In the genomic region with DNA sequence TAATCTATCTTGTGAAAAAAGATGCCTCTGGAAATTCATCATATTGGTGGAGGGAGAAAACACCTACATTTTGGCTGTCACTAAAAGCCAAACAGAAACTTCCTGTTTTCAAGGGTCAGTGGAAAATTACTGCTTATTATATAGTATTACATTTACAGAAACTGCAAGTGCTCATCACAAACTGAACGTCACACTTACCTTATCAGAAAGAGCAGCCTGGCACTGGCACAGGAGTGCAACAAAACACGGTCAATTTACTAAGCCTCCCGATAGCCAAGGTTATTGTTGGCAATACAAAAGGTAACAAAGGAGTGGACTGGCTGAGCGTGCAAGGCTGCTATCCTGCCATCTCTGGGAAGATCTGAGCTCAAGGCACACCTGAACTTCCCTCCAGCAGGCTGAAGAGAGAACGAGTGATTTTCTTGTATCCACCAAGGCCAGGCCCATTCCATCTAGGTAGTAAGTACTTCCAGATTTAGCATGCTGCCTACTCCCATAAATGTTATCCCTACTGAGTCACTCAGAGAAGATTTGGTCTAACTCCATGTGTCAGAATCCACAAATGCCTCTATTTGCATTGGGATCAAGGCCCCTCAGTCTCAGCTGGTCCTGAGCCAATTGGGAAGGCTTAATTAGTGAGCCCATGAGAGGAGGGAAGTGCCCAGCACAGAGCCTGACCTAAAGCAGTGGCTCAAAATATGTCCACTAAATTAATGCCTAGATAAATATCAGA, we compare ENCODE assay signal across 14 cellular contexts.
DNase-seq lines count a peak whose midpoint lies in the region; ATAC-seq and TF ChIP-seq lines count a peak whose summit lies in the region.
"Had no signal": no experiment of that assay in that cellular context is flagged by ENCODE, and none has a peak within 500 bp of the region (broad histone marks: within the 10 kb centered on the region; RNA-seq: fewer than 3 reads in every experiment).

No MANE protein-coding gene starts in this region.

- no peak overlapping the region for H3K23ac ChIP-seq in mesendoderm (ENCODE audit: low read length)

- H3K27ac Mint-ChIP-seq in WTC11: 0 out of 2 replicates have a peak overlapping the region, but pooled peaks have one; percentile 46
- H3K27ac Mint-ChIP-seq: activated CD4-positive, alpha-beta memory T cell treated with anti-CD3 and anti-CD28 coated beads for 36 hours; activated naive CD8-positive, alpha-beta T cell had no signal

- H3K4ac ChIP-seq in mesendoderm (ENCODE audit: low read depth, low read length): peak overlapping the region; percentile 20

- H2AK5ac ChIP-seq in mesendoderm (ENCODE audit: low read length): no peak overlapping the region

- no peaks in the 10 kb centered on the region for H3K79me2 ChIP-seq in mesendoderm (ENCODE audit: control insufficient read depth, insufficient read depth, low read length)

- H3K4me2 ChIP-seq in mesendoderm (ENCODE audit: low read length): no peak overlapping the region

- H4K5ac ChIP-seq in mesendoderm (ENCODE audit: low read length): no peak overlapping the region

- ATAC-seq in WTC11: no peak

- no peak for TF ChIP-seq CTCF in WTC11 (IDR thresholded peaks at IDR 0.05)

- POLR2A ChIA-PET in WTC11 (lab: Charles Lee): no interaction called here

- H3K9me3 Mint-ChIP-seq in WTC11: 0 out of 2 replicates have a peak, but pooled peaks cover 3% of the 10 kb centered on the region
- H3K9me3 Mint-ChIP-seq: activated CD4-positive, alpha-beta memory T cell treated with anti-CD3 and anti-CD28 coated beads for 36 hours had no signal

- H3K27me3 ChIP-seq in mesendoderm (ENCODE audit: insufficient read depth, low read length, poor library complexity): no peaks in the 10 kb centered on the region

- H3K56ac ChIP-seq in mesendoderm (ENCODE audit: low read length): no peak overlapping the region

- no peak overlapping the region for H2BK120ac ChIP-seq in mesendoderm (ENCODE audit: low read depth, low read length)

- no peaks in the 10 kb centered on the region for H3K79me1 ChIP-seq in mesendoderm (ENCODE audit: low read length)

- H3K36me3 Mint-ChIP-seq in WTC11: no peaks in the 10 kb centered on the region

- CTCF ChIA-PET in WTC11 (lab: Charles Lee): no interaction called here

- H3K18ac ChIP-seq in mesendoderm (ENCODE audit: low read length): no peak overlapping the region

- no peak overlapping the region for H2BK5ac ChIP-seq in mesendoderm (ENCODE audit: low read length)

- no peak overlapping the region for H3K4me3 Mint-ChIP-seq in WTC11
- H3K4me3 Mint-ChIP-seq: activated CD4-positive, alpha-beta memory T cell treated with anti-CD3 and anti-CD28 coated beads for 36 hours; activated naive CD8-positive, alpha-beta T cell had no signal

- WGBS in mesendoderm (ENCODE audit: extremely low coverage, insufficient coverage, low lambda C conversion rate): no CpG with 5 or more reads among the region's 5 CpGs

- no peak overlapping the region for H3K9ac ChIP-seq in mesendoderm (ENCODE audit: low read length)

- H3K4me1 Mint-ChIP-seq in WTC11: peaks cover 40% of the 10 kb centered on the region

- H4K8ac ChIP-seq in mesendoderm (ENCODE audit: low read depth, low read length): no peak overlapping the region

- H3K27me3 Mint-ChIP-seq in WTC11 (ENCODE audit: low read depth): no peaks in the 10 kb centered on the region
- H3K27me3 Mint-ChIP-seq: activated CD4-positive, alpha-beta memory T cell treated with anti-CD3 and anti-CD28 coated beads for 36 hours; activated naive CD8-positive, alpha-beta T cell had no signal

- H3K4me3 ChIP-seq in mesendoderm (ENCODE audit: low read length): no peak overlapping the region

- no peak overlapping the region for H3K27ac ChIP-seq in mesendoderm (ENCODE audit: low read depth, low read length)

- peak overlapping the region; percentile 77 for H2BK15ac ChIP-seq in mesendoderm (replicated peaks; ENCODE audit: low read depth)

- DNase-seq in NCI-H2107 treated with DMSO at 0.1 percent for 48 hours (lab: John Stamatoyannopoulos, UW; ENCODE audit: unreplicated experiment): peak; percentile 15
- DNase-seq in NCI-H2107 (lab: John Stamatoyannopoulos, UW): no peak
- peak; percentile 63 for DNase-seq in NCI-H146 treated with DMSO at 0.1 percent for 48 hours (lab: John Stamatoyannopoulos, UW; ENCODE audit: unreplicated experiment)
- DNase-seq in WTC11 (ENCODE audit: low spot score): no peak
- DNase-seq in mesendoderm: peak; percentile 79
- DNase-seq in GF-D8 (lab: John Stamatoyannopoulos, UW): no peak
- no peak for DNase-seq in stimulated activated CD4-positive, alpha-beta T cell treated with anti-CD3 and anti-CD28 coated beads, Interleukin-2, amount 100 ng/mL, for 48 hours
- DNase-seq in AML-193 (lab: John Stamatoyannopoulos, UW): no peak
- DNase-seq: activated CD4-positive, alpha-beta memory T cell treated with anti-CD3 and anti-CD28 coated beads for 36 hours; effector memory CD4-positive, alpha-beta T cell; NCI-H1105; nucleus accumbens; stimulated activated CD4-positive, alpha-beta T cell treated with anti-CD3 and anti-CD28 coated beads, Interleukin-4, amount 100 ng/mL, for 24 hours had no signal

- no peaks in the 10 kb centered on the region for H3K36me3 ChIP-seq in mesendoderm (ENCODE audit: control insufficient read depth, insufficient read depth, low read length)

- peaks cover 5% of the 10 kb centered on the region for H3K4me1 ChIP-seq in mesendoderm (ENCODE audit: control insufficient read depth, low read depth, low read length)

TF ChIP-seq in WTC11, 78 proteins besides CTCF, POLR2A, EP300 and RAD21 (continues in another document):
- TF ChIP-seq, protein P1, sequence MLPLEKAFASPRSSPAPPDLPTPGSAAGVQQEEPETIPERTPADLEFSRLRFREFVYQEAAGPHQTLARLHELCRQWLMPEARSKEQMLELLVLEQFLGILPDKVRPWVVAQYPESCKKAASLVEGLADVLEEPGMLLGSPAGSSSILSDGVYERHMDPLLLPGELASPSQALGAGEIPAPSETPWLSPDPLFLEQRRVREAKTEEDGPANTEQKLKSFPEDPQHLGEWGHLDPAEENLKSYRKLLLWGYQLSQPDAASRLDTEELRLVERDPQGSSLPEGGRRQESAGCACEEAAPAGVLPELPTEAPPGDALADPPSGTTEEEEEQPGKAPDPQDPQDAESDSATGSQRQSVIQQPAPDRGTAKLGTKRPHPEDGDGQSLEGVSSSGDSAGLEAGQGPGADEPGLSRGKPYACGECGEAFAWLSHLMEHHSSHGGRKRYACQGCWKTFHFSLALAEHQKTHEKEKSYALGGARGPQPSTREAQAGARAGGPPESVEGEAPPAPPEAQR (CRISPR knock-in tag; IDR thresholded peaks at IDR 0.05): no peak
- TF ChIP-seq, protein P2, sequence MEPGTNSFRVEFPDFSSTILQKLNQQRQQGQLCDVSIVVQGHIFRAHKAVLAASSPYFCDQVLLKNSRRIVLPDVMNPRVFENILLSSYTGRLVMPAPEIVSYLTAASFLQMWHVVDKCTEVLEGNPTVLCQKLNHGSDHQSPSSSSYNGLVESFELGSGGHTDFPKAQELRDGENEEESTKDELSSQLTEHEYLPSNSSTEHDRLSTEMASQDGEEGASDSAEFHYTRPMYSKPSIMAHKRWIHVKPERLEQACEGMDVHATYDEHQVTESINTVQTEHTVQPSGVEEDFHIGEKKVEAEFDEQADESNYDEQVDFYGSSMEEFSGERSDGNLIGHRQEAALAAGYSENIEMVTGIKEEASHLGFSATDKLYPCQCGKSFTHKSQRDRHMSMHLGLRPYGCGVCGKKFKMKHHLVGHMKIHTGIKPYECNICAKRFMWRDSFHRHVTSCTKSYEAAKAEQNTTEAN (CRISPR knock-in tag; IDR thresholded peaks at IDR 0.05): no peak
- TF ChIP-seq GRHL2 (CRISPR knock-in tag; IDR thresholded peaks at IDR 0.05; ENCODE audit: insufficient replicate concordance, severe bottlenecking): no peak
- TF ChIP-seq, protein P3, sequence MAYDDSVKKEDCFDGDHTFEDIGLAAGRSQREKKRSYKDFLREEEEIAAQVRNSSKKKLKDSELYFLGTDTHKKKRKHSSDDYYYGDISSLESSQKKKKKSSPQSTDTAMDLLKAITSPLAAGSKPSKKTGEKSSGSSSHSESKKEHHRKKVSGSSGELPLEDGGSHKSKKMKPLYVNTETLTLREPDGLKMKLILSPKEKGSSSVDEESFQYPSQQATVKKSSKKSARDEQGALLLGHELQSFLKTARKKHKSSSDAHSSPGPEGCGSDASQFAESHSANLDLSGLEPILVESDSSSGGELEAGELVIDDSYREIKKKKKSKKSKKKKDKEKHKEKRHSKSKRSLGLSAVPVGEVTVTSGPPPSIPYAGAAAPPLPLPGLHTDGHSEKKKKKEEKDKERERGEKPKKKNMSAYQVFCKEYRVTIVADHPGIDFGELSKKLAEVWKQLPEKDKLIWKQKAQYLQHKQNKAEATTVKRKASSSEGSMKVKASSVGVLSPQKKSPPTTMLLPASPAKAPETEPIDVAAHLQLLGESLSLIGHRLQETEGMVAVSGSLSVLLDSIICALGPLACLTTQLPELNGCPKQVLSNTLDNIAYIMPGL (CRISPR knock-in tag; IDR thresholded peaks at IDR 0.05): no peak
- TF ChIP-seq, protein P4, sequence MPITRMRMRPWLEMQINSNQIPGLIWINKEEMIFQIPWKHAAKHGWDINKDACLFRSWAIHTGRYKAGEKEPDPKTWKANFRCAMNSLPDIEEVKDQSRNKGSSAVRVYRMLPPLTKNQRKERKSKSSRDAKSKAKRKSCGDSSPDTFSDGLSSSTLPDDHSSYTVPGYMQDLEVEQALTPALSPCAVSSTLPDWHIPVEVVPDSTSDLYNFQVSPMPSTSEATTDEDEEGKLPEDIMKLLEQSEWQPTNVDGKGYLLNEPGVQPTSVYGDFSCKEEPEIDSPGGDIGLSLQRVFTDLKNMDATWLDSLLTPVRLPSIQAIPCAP (CRISPR knock-in tag; IDR thresholded peaks at IDR 0.05): no peak

Comparison
In these comparisons a context has a peak if more than half of its experiments do, and no peak if none do; other contexts are left out.
1. DNase-seq: peak in NCI-H2107 treated with DMSO at 0.1 percent for 48 hours (single experiment), NCI-H146 treated with DMSO at 0.1 percent for 48 hours (single experiment) and mesendoderm (single experiment); none in NCI-H2107 (single experiment), WTC11 (single experiment), GF-D8 (single experiment), stimulated activated CD4-positive, alpha-beta T cell treated with anti-CD3 and anti-CD28 coated beads, Interleukin-2, amount 100 ng/mL, for 48 hours (0 of 2) and AML-193 (0 of 2).